15 cellular contexts compared by ENCODE assay signal in genomic region chr14:80805136-80805535, GRCh38.
DNase-seq lines count a peak whose midpoint lies in the region; ATAC-seq, FAIRE-seq and TF ChIP-seq lines count a peak whose summit lies in the region.
"Had no signal": no experiment of that assay in that cellular context is flagged by ENCODE, and none has a peak within 500 bp of the region (broad histone marks: within the 10 kb centered on the region; RNA-seq: fewer than 3 reads in every experiment).

No MANE protein-coding gene starts in this region.

- no peaks in the 10 kb centered on the region for H3K27me3 Mint-ChIP-seq in HFFc6 (ENCODE audit: insufficient read depth)
- H3K27me3 Mint-ChIP-seq: CD4-positive, alpha-beta memory T cell had no signal

- no peak overlapping the region for H3K4me3 ChIP-seq in bronchial epithelial cell (ENCODE audit: low read depth, low read length)

- peaks cover 16% of the 10 kb centered on the region for H3K9me3 Mint-ChIP-seq in HFFc6

- H3K27ac ChIP-seq in foreskin keratinocyte (no peak overlapping the region), caudate nucleus (ENCODE audit: low read depth, low read length) (no peak overlapping the region)

- ATAC-seq in foreskin keratinocyte (peak; percentile 39), GM19455 (IDR thresholded peaks at IDR 0.05; ENCODE audit: unreplicated experiment) (no peak)
- ATAC-seq: Right ventricle myocardium inferior had no signal

- peak overlapping the region; percentile 34; the same call in 1 of the 2 replicates for H3K4me3 Mint-ChIP-seq in HFFc6
- H3K4me3 Mint-ChIP-seq: CD4-positive, alpha-beta memory T cell had no signal

- no peak for TF ChIP-seq CTCF in HFFc6 (IDR thresholded peaks at IDR 0.05)
- TF ChIP-seq CTCF in bronchial epithelial cell (IDR thresholded peaks at IDR 0.05; ENCODE audit: insufficient read depth, low read length, severe bottlenecking), result no peak
- no peak for TF ChIP-seq CTCF in foreskin keratinocyte (conservative IDR thresholded peaks at IDR 0.05)

- H3K4me1 Mint-ChIP-seq in HFFc6 (ENCODE audit: low read depth), result peaks cover 23% of the 10 kb centered on the region

- H3K36me3 ChIP-seq in bronchial epithelial cell (ENCODE audit: control insufficient read depth, insufficient read depth, low read length), result no peaks in the 10 kb centered on the region
- H3K36me3 ChIP-seq: BE2C had no signal

- no peak for FAIRE-seq in bronchial epithelial cell (lab: Jason Lieb, UNC)

- H3K27ac Mint-ChIP-seq in HFFc6, result peak overlapping the region; percentile 65
- H3K27ac Mint-ChIP-seq: CD4-positive, alpha-beta memory T cell had no signal

- peaks cover 29% of the 10 kb centered on the region for H3K36me3 Mint-ChIP-seq in HFFc6 (ENCODE audit: low read depth)

- intact Hi-C loops in posterior cingulate gyrus (cut with DNase I), result no loop called here

- H3K27me3 ChIP-seq in bronchial epithelial cell (ENCODE audit: control insufficient read depth, insufficient read depth, low read length) (no peaks in the 10 kb centered on the region), foreskin keratinocyte (no peaks in the 10 kb centered on the region)
- H3K27me3 ChIP-seq: BE2C had no signal

- no peaks in the 10 kb centered on the region for H3K4me1 ChIP-seq in foreskin keratinocyte
- H3K4me1 ChIP-seq: BE2C had no signal

- DNase-seq in AG08395 (ENCODE audit: low spot score), result peak; percentile 4
- DNase-seq in HFFc6, result peak; percentile 33
- DNase-seq in bronchial epithelial cell (ENCODE audit: low read depth), result peak; percentile 14
- DNase-seq in foreskin keratinocyte, result no peak
- DNase-seq in DMS153 (lab: John Stamatoyannopoulos, UW), result no peak
- DNase-seq in caudate nucleus (lab: John Stamatoyannopoulos, UW), result no peak
- no peak for DNase-seq in posterior cingulate gyrus
- DNase-seq: BE2C; CD4-positive, alpha-beta memory T cell; NCI-H1436 treated with DMSO at 0.1 percent for 48 hours; NCI-H345; NCI-H69; SK-N-SH had no signal

Comparison
In these comparisons a context has a peak if more than half of its experiments do, and no peak if none do; other contexts are left out.
1. DNase-seq: peak in AG08395 (single experiment), HFFc6 (single experiment) and bronchial epithelial cell (single experiment); none in foreskin keratinocyte (0 of 2), DMS153 (single experiment), caudate nucleus (0 of 61) and posterior cingulate gyrus (0 of 10).